In the genomic region with DNA sequence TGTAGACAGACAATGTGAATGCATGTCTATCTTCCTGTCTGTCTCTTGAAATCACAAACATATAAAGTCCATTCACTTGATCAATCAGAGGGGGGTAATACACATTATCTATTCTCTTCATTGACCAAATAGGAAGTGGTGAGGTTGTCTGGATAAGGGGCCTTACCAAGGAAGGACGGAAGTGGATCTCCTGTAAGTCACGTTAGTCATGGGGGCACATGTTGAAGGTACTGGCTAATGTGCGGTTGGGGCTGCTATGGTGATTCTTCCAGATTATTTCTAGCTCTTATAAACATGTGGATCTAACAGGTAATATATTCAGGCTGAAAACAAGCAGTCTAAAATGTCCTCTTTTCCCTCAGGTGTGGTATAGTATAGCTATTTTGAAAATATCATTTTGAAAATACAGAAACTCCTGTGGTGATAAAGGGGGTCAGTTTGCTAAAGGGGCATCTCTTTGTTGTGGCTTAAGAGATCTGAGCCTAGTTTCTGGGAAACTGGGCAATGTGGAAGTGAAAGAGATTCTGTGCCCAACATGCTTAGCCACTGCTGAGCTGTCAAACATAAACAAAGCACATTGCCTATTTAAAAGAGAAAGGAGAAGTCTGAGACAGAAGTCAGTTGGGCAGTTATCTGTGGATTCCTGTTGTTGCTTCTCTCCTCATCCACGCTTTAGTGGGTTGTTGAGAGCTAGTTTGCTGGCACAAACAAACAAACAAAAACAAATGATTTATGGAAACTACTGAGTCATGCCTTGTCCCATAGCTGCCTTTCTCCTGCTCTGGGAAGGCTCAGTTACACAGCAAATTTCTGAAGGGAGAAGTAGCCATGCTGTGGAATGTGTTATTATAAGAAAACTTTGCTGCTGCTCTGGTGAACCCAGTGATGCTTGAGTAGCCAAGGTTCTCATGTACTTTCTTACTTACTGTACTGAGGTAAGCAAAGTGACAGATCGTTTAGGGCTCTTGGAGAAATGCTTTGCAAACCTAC, we compare ENCODE assay signal across 1 cellular context.
TF ChIP-seq lines count a peak whose summit lies in the region.

No MANE protein-coding gene starts in this region.

TF ChIP-seq in GM12878, 131 proteins besides CTCF, POLR2A, EP300 and RAD21 (continued from another document):
- TF ChIP-seq, protein P1, sequence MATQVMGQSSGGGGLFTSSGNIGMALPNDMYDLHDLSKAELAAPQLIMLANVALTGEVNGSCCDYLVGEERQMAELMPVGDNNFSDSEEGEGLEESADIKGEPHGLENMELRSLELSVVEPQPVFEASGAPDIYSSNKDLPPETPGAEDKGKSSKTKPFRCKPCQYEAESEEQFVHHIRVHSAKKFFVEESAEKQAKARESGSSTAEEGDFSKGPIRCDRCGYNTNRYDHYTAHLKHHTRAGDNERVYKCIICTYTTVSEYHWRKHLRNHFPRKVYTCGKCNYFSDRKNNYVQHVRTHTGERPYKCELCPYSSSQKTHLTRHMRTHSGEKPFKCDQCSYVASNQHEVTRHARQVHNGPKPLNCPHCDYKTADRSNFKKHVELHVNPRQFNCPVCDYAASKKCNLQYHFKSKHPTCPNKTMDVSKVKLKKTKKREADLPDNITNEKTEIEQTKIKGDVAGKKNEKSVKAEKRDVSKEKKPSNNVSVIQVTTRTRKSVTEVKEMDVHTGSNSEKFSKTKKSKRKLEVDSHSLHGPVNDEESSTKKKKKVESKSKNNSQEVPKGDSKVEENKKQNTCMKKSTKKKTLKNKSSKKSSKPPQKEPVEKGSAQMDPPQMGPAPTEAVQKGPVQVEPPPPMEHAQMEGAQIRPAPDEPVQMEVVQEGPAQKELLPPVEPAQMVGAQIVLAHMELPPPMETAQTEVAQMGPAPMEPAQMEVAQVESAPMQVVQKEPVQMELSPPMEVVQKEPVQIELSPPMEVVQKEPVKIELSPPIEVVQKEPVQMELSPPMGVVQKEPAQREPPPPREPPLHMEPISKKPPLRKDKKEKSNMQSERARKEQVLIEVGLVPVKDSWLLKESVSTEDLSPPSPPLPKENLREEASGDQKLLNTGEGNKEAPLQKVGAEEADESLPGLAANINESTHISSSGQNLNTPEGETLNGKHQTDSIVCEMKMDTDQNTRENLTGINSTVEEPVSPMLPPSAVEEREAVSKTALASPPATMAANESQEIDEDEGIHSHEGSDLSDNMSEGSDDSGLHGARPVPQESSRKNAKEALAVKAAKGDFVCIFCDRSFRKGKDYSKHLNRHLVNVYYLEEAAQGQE (IDR thresholded peaks at IDR 0.05; ENCODE audit: low read depth, low read length): no peak
- TF ChIP-seq BCL11A (IDR thresholded peaks at IDR 0.05; ENCODE audit: low read depth, low read length): peak; percentile 91
- peak; percentile 83 for TF ChIP-seq MEF2A (IDR thresholded peaks at IDR 0.05; ENCODE audit: insufficient read depth, low read depth, low read length)
- no peak for TF ChIP-seq SREBF2 (IDR thresholded peaks at IDR 0.05; ENCODE audit: low read length)
- TF ChIP-seq, protein P2, sequence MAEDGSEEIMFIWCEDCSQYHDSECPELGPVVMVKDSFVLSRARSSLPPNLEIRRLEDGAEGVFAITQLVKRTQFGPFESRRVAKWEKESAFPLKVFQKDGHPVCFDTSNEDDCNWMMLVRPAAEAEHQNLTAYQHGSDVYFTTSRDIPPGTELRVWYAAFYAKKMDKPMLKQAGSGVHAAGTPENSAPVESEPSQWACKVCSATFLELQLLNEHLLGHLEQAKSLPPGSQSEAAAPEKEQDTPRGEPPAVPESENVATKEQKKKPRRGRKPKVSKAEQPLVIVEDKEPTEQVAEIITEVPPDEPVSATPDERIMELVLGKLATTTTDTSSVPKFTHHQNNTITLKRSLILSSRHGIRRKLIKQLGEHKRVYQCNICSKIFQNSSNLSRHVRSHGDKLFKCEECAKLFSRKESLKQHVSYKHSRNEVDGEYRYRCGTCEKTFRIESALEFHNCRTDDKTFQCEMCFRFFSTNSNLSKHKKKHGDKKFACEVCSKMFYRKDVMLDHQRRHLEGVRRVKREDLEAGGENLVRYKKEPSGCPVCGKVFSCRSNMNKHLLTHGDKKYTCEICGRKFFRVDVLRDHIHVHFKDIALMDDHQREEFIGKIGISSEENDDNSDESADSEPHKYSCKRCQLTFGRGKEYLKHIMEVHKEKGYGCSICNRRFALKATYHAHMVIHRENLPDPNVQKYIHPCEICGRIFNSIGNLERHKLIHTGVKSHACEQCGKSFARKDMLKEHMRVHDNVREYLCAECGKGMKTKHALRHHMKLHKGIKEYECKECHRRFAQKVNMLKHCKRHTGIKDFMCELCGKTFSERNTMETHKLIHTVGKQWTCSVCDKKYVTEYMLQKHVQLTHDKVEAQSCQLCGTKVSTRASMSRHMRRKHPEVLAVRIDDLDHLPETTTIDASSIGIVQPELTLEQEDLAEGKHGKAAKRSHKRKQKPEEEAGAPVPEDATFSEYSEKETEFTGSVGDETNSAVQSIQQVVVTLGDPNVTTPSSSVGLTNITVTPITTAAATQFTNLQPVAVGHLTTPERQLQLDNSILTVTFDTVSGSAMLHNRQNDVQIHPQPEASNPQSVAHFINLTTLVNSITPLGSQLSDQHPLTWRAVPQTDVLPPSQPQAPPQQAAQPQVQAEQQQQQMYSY (CRISPR knock-in tag; IDR thresholded peaks at IDR 0.05): no peak
- no peak for TF ChIP-seq STAT1 (conservative IDR thresholded peaks at IDR 0.05)
- TF ChIP-seq WRNIP1 (IDR thresholded peaks at IDR 0.05; ENCODE audit: borderline replicate concordance, low read depth, low read length): no peak
- TF ChIP-seq CREM (IDR thresholded peaks at IDR 0.05; ENCODE audit: low read depth): peak; percentile 79
- no peak for TF ChIP-seq HDAC2 (IDR thresholded peaks at IDR 0.05)
- TF ChIP-seq, protein P3, sequence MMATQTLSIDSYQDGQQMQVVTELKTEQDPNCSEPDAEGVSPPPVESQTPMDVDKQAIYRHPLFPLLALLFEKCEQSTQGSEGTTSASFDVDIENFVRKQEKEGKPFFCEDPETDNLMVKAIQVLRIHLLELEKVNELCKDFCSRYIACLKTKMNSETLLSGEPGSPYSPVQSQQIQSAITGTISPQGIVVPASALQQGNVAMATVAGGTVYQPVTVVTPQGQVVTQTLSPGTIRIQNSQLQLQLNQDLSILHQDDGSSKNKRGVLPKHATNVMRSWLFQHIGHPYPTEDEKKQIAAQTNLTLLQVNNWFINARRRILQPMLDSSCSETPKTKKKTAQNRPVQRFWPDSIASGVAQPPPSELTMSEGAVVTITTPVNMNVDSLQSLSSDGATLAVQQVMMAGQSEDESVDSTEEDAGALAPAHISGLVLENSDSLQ (IDR thresholded peaks at IDR 0.05): 0 out of 2 replicates have a peak, but pooled peaks have one; percentile 14
- TF ChIP-seq SP1 (IDR thresholded peaks at IDR 0.05; ENCODE audit: low read depth, low read length): no peak
- peak; percentile 89 for TF ChIP-seq ZBED1 (IDR thresholded peaks at IDR 0.05; ENCODE audit: borderline replicate concordance)
- TF ChIP-seq, protein P4, sequence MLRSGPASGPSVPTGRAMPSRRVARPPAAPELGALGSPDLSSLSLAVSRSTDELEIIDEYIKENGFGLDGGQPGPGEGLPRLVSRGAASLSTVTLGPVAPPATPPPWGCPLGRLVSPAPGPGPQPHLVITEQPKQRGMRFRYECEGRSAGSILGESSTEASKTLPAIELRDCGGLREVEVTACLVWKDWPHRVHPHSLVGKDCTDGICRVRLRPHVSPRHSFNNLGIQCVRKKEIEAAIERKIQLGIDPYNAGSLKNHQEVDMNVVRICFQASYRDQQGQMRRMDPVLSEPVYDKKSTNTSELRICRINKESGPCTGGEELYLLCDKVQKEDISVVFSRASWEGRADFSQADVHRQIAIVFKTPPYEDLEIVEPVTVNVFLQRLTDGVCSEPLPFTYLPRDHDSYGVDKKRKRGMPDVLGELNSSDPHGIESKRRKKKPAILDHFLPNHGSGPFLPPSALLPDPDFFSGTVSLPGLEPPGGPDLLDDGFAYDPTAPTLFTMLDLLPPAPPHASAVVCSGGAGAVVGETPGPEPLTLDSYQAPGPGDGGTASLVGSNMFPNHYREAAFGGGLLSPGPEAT (IDR thresholded peaks at IDR 0.05; ENCODE audit: low read depth): peak; percentile 81
- peak; percentile 85 for TF ChIP-seq IRF4 (IDR thresholded peaks at IDR 0.05; ENCODE audit: low read depth, low read length)
- TF ChIP-seq RUNX3 (IDR thresholded peaks at IDR 0.05; ENCODE audit: low read length): peak; percentile 99
- TF ChIP-seq RAD51 (IDR thresholded peaks at IDR 0.05): 0 out of 2 replicates have a peak, but pooled peaks have one; percentile 39
- TF ChIP-seq MEF2B (IDR thresholded peaks at IDR 0.05; ENCODE audit: partially characterized antibody, poor library complexity, severe bottlenecking): peak; percentile 71
- TF ChIP-seq ZNF622 (IDR thresholded peaks at IDR 0.05): no peak
- peak; percentile 87 for TF ChIP-seq PAX5 (IDR thresholded peaks at IDR 0.05; ENCODE audit: borderline replicate concordance, low read depth, low read length)
- peak; percentile 39; the same call in 1 of the 2 replicates for TF ChIP-seq SMARCA5 (IDR thresholded peaks at IDR 0.05)
- TF ChIP-seq IKZF2 (IDR thresholded peaks at IDR 0.05): peak; percentile 97
- TF ChIP-seq TCF12 (IDR thresholded peaks at IDR 0.05; ENCODE audit: low read depth, low read length): peak; percentile 56; the same call in 1 of the 2 replicates
- no peak for TF ChIP-seq NFYA (IDR thresholded peaks at IDR 0.05; ENCODE audit: borderline replicate concordance, low read depth, low read length)
- peak; percentile 91 for TF ChIP-seq JUNB (IDR thresholded peaks at IDR 0.05)
- no peak for TF ChIP-seq MYC (IDR thresholded peaks at IDR 0.05; ENCODE audit: insufficient read depth, insufficient read length, insufficient replicate concordance, low read length, severe bottlenecking)
- no peak for TF ChIP-seq NFXL1 (IDR thresholded peaks at IDR 0.05; ENCODE audit: borderline replicate concordance)
